In genomic region chr10:129918401-129918800, GRCh38 we compare ENCODE assay signal across 31 cellular contexts. TPM values are rescaled to one million over a fixed set of nuclear protein-coding genes. Genes with fewer than 3 reads are reported as not detected.
"Had no signal": no experiment of that assay in that cellular context is flagged by ENCODE, and none has a peak within 500 bp of the region (broad histone marks: within the 10 kb centered on the region; RNA-seq: fewer than 3 reads in every experiment).

No MANE protein-coding gene starts in this region.

- ATAC-seq: activated CD4-positive, alpha-beta T cell treated with anti-CD3 and anti-CD28 coated beads for 36 hours; activated CD8-positive, alpha-beta memory T cell treated with anti-CD3 and anti-CD28 coated beads, Interleukin-2, amount 10 ng/mL, durations not matched to agents 7 days and 5 days; activated CD8-positive, alpha-beta T cell treated with anti-CD3 and anti-CD28 coated beads, Interleukin-2, amount 10 ng/mL, durations not matched to agents 7 days and 5 days; esophagus mucosa had no signal

- H3K36me3 ChIP-seq: brain microvascular endothelial cell had no signal

- H3K27ac ChIP-seq: brain microvascular endothelial cell, coronary artery, dorsolateral prefrontal cortex had no signal

- H3K27ac Mint-ChIP-seq: activated CD4-positive, alpha-beta memory T cell treated with anti-CD3 and anti-CD28 coated beads for 36 hours; activated CD4-positive, alpha-beta T cell treated with anti-CD3 and anti-CD28 coated beads for 36 hours; activated CD4-positive, alpha-beta T cell treated with anti-CD3 and anti-CD28 coated beads, Interleukin-2, amount 10 ng/mL, durations not matched to agents 24 days and 14 days; activated CD8-positive, alpha-beta memory T cell treated with anti-CD3 and anti-CD28 coated beads, Interleukin-2, amount 10 ng/mL, durations not matched to agents 7 days and 5 days; activated CD8-positive, alpha-beta T cell treated with anti-CD3 and anti-CD28 coated beads, Interleukin-2, amount 10 ng/mL, durations not matched to agents 7 days and 5 days; activated naive CD8-positive, alpha-beta T cell; activated T-helper 1 cell treated with anti-CD3 and anti-CD28 coated beads, Interleukin-12 subunit alpha, Interleukin-12 subunit beta, Interleukin-2, Interleukin-4 antibody, amounts not matched to agents 30 ng/mL and 10 ng/mL and 1 ng/mL, durations not matched to agents 14 hours and 24 hours and 36 hours; activated T-helper 2 cell treated with anti-CD3 and anti-CD28 coated beads, Interferon-gamma antibody, Interleukin-2, Interleukin-4, amounts not matched to agents 10 μg/mL and 5 μg/mL and 100 μg/mL, durations not matched to agents 14 hours and 24 hours and 36 hours; dendritic cell treated with granulocyte-macrophage colony-stimulating factor and Interleukin-4, amounts not matched to agents 40 ng/mL and 50 ng/mL, for 4 days; endodermal cell had no signal

- H3K36me3 Mint-ChIP-seq: activated CD4-positive, alpha-beta memory T cell treated with anti-CD3 and anti-CD28 coated beads for 36 hours; activated CD8-positive, alpha-beta memory T cell treated with anti-CD3 and anti-CD28 coated beads, Interleukin-2, amount 10 ng/mL, durations not matched to agents 7 days and 5 days; activated naive CD8-positive, alpha-beta T cell had no signal

- H3K27me3 Mint-ChIP-seq: activated CD4-positive, alpha-beta memory T cell treated with anti-CD3 and anti-CD28 coated beads for 36 hours; activated CD4-positive, alpha-beta T cell treated with anti-CD3 and anti-CD28 coated beads for 36 hours; activated CD4-positive, alpha-beta T cell treated with anti-CD3 and anti-CD28 coated beads, Interleukin-2, amount 10 ng/mL, durations not matched to agents 24 days and 14 days; activated CD8-positive, alpha-beta memory T cell treated with anti-CD3 and anti-CD28 coated beads, Interleukin-2, amount 10 ng/mL, durations not matched to agents 7 days and 5 days; activated naive CD8-positive, alpha-beta T cell; central memory CD8-positive, alpha-beta T cell; dendritic cell treated with granulocyte-macrophage colony-stimulating factor and Interleukin-4, amounts not matched to agents 40 ng/mL and 50 ng/mL, for 4 days had no signal

- DNase-seq: activated CD4-positive, alpha-beta memory T cell treated with anti-CD3 and anti-CD28 coated beads for 36 hours; activated CD4-positive, alpha-beta T cell treated with anti-CD3 and anti-CD28 coated beads for 36 hours; activated CD4-positive, alpha-beta T cell treated with anti-CD3 and anti-CD28 coated beads, Interleukin-2, amount 10 ng/mL, durations not matched to agents 24 days and 14 days; activated CD4-positive, CD25-positive, alpha-beta regulatory T cell; activated CD4-positive, CD25-positive, alpha-beta regulatory T cell treated with anti-CD3 and anti-CD28 coated beads, Interleukin-2, amount 50 U/mL, for 72 hours; activated CD8-positive, alpha-beta memory T cell treated with anti-CD3 and anti-CD28 coated beads, Interleukin-2, amount 10 ng/mL, durations not matched to agents 7 days and 5 days; activated CD8-positive, alpha-beta memory T cell treated with anti-CD3 and anti-CD28 coated beads, Interleukin-2, amount 50 U/mL, for 4 hours; activated CD8-positive, alpha-beta T cell treated with anti-CD3 and anti-CD28 coated beads, Interleukin-2, amount 10 ng/mL, durations not matched to agents 7 days and 5 days; activated gamma-delta T cell treated with Interleukin-2 at 50 U/mL for 16 hours; activated naive CD4-positive, alpha-beta T cell treated with anti-CD3 and anti-CD28 coated beads, Interleukin-2, amount 50 U/mL, for 16 hours; activated naive CD4-positive, alpha-beta T cell treated with Interleukin-2 at 50 U/mL for 16 hours; activated T-cell treated with anti-CD3 and anti-CD28 coated beads, Interleukin-2, amount 50 U/mL, for 1 hour; activated T-cell treated with anti-CD3 and anti-CD28 coated beads, Interleukin-2, amount 50 U/mL, for 48 hours; amniotic stem cell; anterior cingulate cortex; brain microvascular endothelial cell; effector memory CD4-positive, alpha-beta T cell; endodermal cell; foreskin fibroblast; T-helper 1 cell; T-helper 2 cell had no signal

- H3K27me3 ChIP-seq: brain microvascular endothelial cell had no signal

- H3K4me3 ChIP-seq: coronary artery, dorsolateral prefrontal cortex had no signal

- H3K4me3 Mint-ChIP-seq: activated CD4-positive, alpha-beta memory T cell treated with anti-CD3 and anti-CD28 coated beads for 36 hours; activated CD4-positive, alpha-beta T cell treated with anti-CD3 and anti-CD28 coated beads for 36 hours; activated CD4-positive, alpha-beta T cell treated with anti-CD3 and anti-CD28 coated beads, Interleukin-2, amount 10 ng/mL, durations not matched to agents 24 days and 14 days; activated CD8-positive, alpha-beta memory T cell treated with anti-CD3 and anti-CD28 coated beads, Interleukin-2, amount 10 ng/mL, durations not matched to agents 7 days and 5 days; activated CD8-positive, alpha-beta T cell treated with anti-CD3 and anti-CD28 coated beads, Interleukin-2, amount 10 ng/mL, durations not matched to agents 7 days and 5 days; activated naive CD8-positive, alpha-beta T cell; activated T-helper 1 cell treated with anti-CD3 and anti-CD28 coated beads, Interleukin-12 subunit alpha, Interleukin-12 subunit beta, Interleukin-2, Interleukin-4 antibody, amounts not matched to agents 30 ng/mL and 10 ng/mL and 1 ng/mL, durations not matched to agents 14 hours and 24 hours and 36 hours; central memory CD8-positive, alpha-beta T cell; dendritic cell treated with granulocyte-macrophage colony-stimulating factor and Interleukin-4, amounts not matched to agents 40 ng/mL and 50 ng/mL, for 4 days; endodermal cell had no signal

- H3K4me1 Mint-ChIP-seq: activated CD4-positive, alpha-beta T cell treated with anti-CD3 and anti-CD28 coated beads for 36 hours; activated CD4-positive, alpha-beta T cell treated with anti-CD3 and anti-CD28 coated beads, Interleukin-2, amount 10 ng/mL, durations not matched to agents 24 days and 14 days; activated CD8-positive, alpha-beta memory T cell treated with anti-CD3 and anti-CD28 coated beads, Interleukin-2, amount 10 ng/mL, durations not matched to agents 7 days and 5 days; central memory CD8-positive, alpha-beta T cell had no signal

RNA-seq across cellular contexts. Expression of gene EBF3, which starts 45.7 kb away (rescaled TPM):
- total RNA-seq: activated CD4-positive, alpha-beta memory T cell treated with anti-CD3 and anti-CD28 coated beads for 36 hours; activated CD4-positive, alpha-beta T cell treated with anti-CD3 and anti-CD28 coated beads for 36 hours; activated CD4-positive, alpha-beta T cell treated with anti-CD3 and anti-CD28 coated beads, Interleukin-2, amount 10 ng/mL, durations not matched to agents 24 days and 14 days; activated CD8-positive, alpha-beta memory T cell treated with anti-CD3 and anti-CD28 coated beads for 36 hours; activated CD8-positive, alpha-beta memory T cell treated with anti-CD3 and anti-CD28 coated beads, Interleukin-2, amount 10 ng/mL, durations not matched to agents 7 days and 5 days; activated CD8-positive, alpha-beta T cell treated with anti-CD3 and anti-CD28 coated beads, Interleukin-2, amount 10 ng/mL, durations not matched to agents 7 days and 5 days; activated T-helper 1 cell treated with anti-CD3 and anti-CD28 coated beads, Interleukin-12 subunit alpha, Interleukin-12 subunit beta, Interleukin-2, Interleukin-4 antibody, amounts not matched to agents 30 ng/mL and 10 ng/mL and 1 ng/mL, durations not matched to agents 14 hours and 24 hours and 36 hours; activated T-helper 2 cell treated with anti-CD3 and anti-CD28 coated beads, Interferon-gamma antibody, Interleukin-2, Interleukin-4, amounts not matched to agents 10 μg/mL and 5 μg/mL and 100 μg/mL, durations not matched to agents 14 hours and 24 hours and 36 hours; epithelial cell of proximal tubule had no signal
